In genomic region chr2:6202756-6203155, GRCh38 we compare ENCODE assay signal across 18 cellular contexts.
"Had no signal": no experiment of that assay in that cellular context is flagged by ENCODE, and none has a peak within 500 bp of the region (broad histone marks: within the 10 kb centered on the region; RNA-seq: fewer than 3 reads in every experiment).

No MANE protein-coding gene starts in this region.

- H3K4me3 Mint-ChIP-seq: activated naive CD4-positive, alpha-beta T cell treated with anti-CD3 and anti-CD28 coated beads, Interleukin-2, amount 10 ng/mL, durations not matched to agents 7 days and 5 days; neural crest cell; stimulated activated naive B cell treated with anti-CD40 and anti-IgM and Interleukin-4, amounts not matched to agents 10 μg/mL and 1 μg/mL and 100 μg/mL, for 72 hours; T-helper 2 cell treated with Interferon-gamma antibody and Interleukin-4, amounts not matched to agents 5 μg/mL and 100 μg/mL, for 36 hours had no signal

- DNase-seq: activated CD4-positive, alpha-beta T cell treated with anti-CD3 and anti-CD28 coated beads, Interleukin-2, amount 50 U/mL, for 1 hour; activated naive CD4-positive, alpha-beta T cell treated with anti-CD3 and anti-CD28 coated beads, Interleukin-2, amount 10 ng/mL, durations not matched to agents 7 days and 5 days; central memory CD4-positive, alpha-beta T cell; effector CD8-positive, alpha-beta T cell; kidney glomerular epithelial cell; posterior cingulate gyrus; right cardiac atrium; spleen; stimulated activated CD4-positive, alpha-beta T cell treated with anti-CD3 and anti-CD28 coated beads, Interleukin-1b, Interleukin-23, amount 100 ng/mL, for 48 hours; stimulated activated naive B cell treated with anti-CD40 and anti-IgM and Interleukin-4, amounts not matched to agents 10 μg/mL and 1 μg/mL and 100 μg/mL, for 72 hours; substantia nigra; SW 1271 had no signal

- H3K27ac ChIP-seq: coronary artery, gastroesophageal sphincter, spleen had no signal

- H3K27me3 Mint-ChIP-seq: activated naive CD4-positive, alpha-beta T cell treated with anti-CD3 and anti-CD28 coated beads, Interleukin-2, amount 10 ng/mL, durations not matched to agents 7 days and 5 days; stimulated activated naive B cell treated with anti-CD40 and anti-IgM and Interleukin-4, amounts not matched to agents 10 μg/mL and 1 μg/mL and 100 μg/mL, for 72 hours; type B pancreatic cell had no signal

- H3K27me3 ChIP-seq: gastroesophageal sphincter, spleen had no signal

- ATAC-seq: gastroesophageal sphincter; right cardiac atrium; stimulated activated naive B cell treated with anti-CD40 and anti-IgM and Interleukin-4, amounts not matched to agents 10 μg/mL and 1 μg/mL and 100 μg/mL, for 72 hours had no signal

- H3K36me3 Mint-ChIP-seq: activated naive CD4-positive, alpha-beta T cell treated with anti-CD3 and anti-CD28 coated beads, Interleukin-2, amount 10 ng/mL, durations not matched to agents 7 days and 5 days; stimulated activated naive B cell treated with anti-CD40 and anti-IgM and Interleukin-4, amounts not matched to agents 10 μg/mL and 1 μg/mL and 100 μg/mL, for 72 hours; type B pancreatic cell had no signal

- H3K36me3 ChIP-seq: gastroesophageal sphincter, spleen had no signal

- H3K4me1 Mint-ChIP-seq: activated naive CD4-positive, alpha-beta T cell treated with anti-CD3 and anti-CD28 coated beads, Interleukin-2, amount 10 ng/mL, durations not matched to agents 7 days and 5 days; stimulated activated naive B cell treated with anti-CD40 and anti-IgM and Interleukin-4, amounts not matched to agents 10 μg/mL and 1 μg/mL and 100 μg/mL, for 72 hours had no signal

- H3K4me3 ChIP-seq: coronary artery, gastroesophageal sphincter, spleen had no signal

- H3K27ac Mint-ChIP-seq: activated naive CD4-positive, alpha-beta T cell treated with anti-CD3 and anti-CD28 coated beads, Interleukin-2, amount 10 ng/mL, durations not matched to agents 7 days and 5 days; activated T-helper 2 cell treated with anti-CD3 and anti-CD28 coated beads, Interferon-gamma antibody, Interleukin-2, Interleukin-4, amounts not matched to agents 10 μg/mL and 5 μg/mL and 100 μg/mL, durations not matched to agents 14 hours and 24 hours and 36 hours; stimulated activated naive B cell treated with anti-CD40 and anti-IgM and Interleukin-4, amounts not matched to agents 10 μg/mL and 1 μg/mL and 100 μg/mL, for 72 hours; T-helper 2 cell treated with Interferon-gamma antibody and Interleukin-4, amounts not matched to agents 5 μg/mL and 100 μg/mL, for 36 hours had no signal

- H3K4me1 ChIP-seq: gastroesophageal sphincter, spleen had no signal
